Comparison of ENCODE assay signal across 11 cellular contexts in the genomic region with DNA sequence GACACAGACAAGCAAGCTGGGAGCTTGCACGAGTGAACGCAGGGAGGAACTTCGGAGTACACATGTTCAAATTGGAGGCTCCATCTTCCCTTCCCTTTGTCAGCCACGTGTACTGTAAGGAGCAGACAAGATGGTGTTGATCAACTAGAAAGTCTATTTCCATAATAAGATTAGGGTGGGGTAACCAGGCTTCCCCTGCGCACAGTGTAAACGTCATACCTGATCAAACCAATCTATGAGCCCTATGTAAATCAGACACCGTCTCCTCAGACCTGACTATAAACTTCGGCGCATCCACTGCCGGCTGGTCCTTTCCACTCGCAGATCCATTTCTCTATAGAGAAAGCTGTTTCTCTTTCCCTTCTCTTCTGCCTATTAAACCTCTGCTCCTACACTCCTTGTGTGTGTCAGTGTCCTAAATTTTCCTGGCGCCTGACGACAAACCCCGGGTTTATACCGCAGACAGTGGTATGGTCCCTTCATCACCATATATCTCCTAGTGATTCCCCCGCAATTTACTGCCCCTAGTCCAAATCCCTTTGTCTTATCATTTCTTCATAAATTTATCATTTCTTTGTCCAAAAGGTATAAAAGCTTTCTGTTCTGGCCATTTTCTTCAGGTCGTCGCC. TPM values are rescaled to one million over a fixed set of nuclear protein-coding genes. Genes with fewer than 3 reads are reported as not detected.
DNase-seq lines count a peak whose midpoint lies in the region; ATAC-seq and TF ChIP-seq lines count a peak whose summit lies in the region.
"Had no signal": no experiment of that assay in that cellular context is flagged by ENCODE, and none has a peak within 500 bp of the region (broad histone marks: within the 10 kb centered on the region; RNA-seq: fewer than 3 reads in every experiment).

No MANE protein-coding gene starts in this region.

- H3K4me3 Mint-ChIP-seq in activated naive CD8-positive, alpha-beta T cell treated with anti-CD3 and anti-CD28 coated beads, Interleukin-2, amount 50 U/mL, for 24 hours: peak overlapping the region; percentile 53

- peaks cover 0 to 12% (median 8%) of the 10 kb centered on the region in 4 donors for H3K4me1 ChIP-seq in sigmoid colon

- no peaks in the 10 kb centered on the region for H3K36me3 ChIP-seq in sigmoid colon

- WGBS in sigmoid colon, 2 donors: 87 to 89% methylated on average over 18 of the region's 18 CpGs

- TF ChIP-seq POLR2A in sigmoid colon (IDR thresholded peaks at IDR 0.05): no peak

- no peak for TF ChIP-seq CTCF in sigmoid colon (IDR thresholded peaks at IDR 0.05)

- H3K9me3 Mint-ChIP-seq in activated naive CD8-positive, alpha-beta T cell treated with anti-CD3 and anti-CD28 coated beads, Interleukin-2, amount 50 U/mL, for 24 hours: no peaks in the 10 kb centered on the region
- H3K9me3 Mint-ChIP-seq: stimulated activated effector memory CD8-positive, alpha-beta T cell treated with anti-CD3 and anti-CD28 coated beads, Interleukin-12 subunit alpha, Interleukin-12 subunit beta, amount 100 ng/mL, for 72 hours; T-helper 2 cell treated with Interferon-gamma antibody and Interleukin-4, amounts not matched to agents 5 μg/mL and 100 μg/mL, for 36 hours had no signal

- intact Hi-C loops in sigmoid colon (cut with DNase I): loop anchor here (5.0 kb wide), 2 partner anchors 455 to 660 kb away; a partner anchor contains a TSS

- peak overlapping the region in 3 of 4 donors; percentile 9 to 43 (median 41) for H3K4me3 ChIP-seq in sigmoid colon

- H3K36me3 Mint-ChIP-seq in activated naive CD8-positive, alpha-beta T cell treated with anti-CD3 and anti-CD28 coated beads, Interleukin-2, amount 50 U/mL, for 24 hours (ENCODE audit: low read depth): no peaks in the 10 kb centered on the region
- H3K36me3 Mint-ChIP-seq: stimulated activated effector memory CD8-positive, alpha-beta T cell treated with anti-CD3 and anti-CD28 coated beads, Interleukin-12 subunit alpha, Interleukin-12 subunit beta, amount 100 ng/mL, for 72 hours had no signal

- no peaks in the 10 kb centered on the region for H3K27me3 Mint-ChIP-seq in activated naive CD8-positive, alpha-beta T cell treated with anti-CD3 and anti-CD28 coated beads, Interleukin-2, amount 50 U/mL, for 24 hours

- DNase-seq in ELF-1 (ENCODE audit: low read depth, low spot score) (peak; percentile 85), NCI-H2107 treated with DMSO at 0.1 percent for 48 hours (lab: John Stamatoyannopoulos, UW; ENCODE audit: unreplicated experiment) (peak; percentile 74), sigmoid colon (no peak), retina (no peak), COR-L47 (lab: John Stamatoyannopoulos, UW) (no peak)
- DNase-seq in activated naive CD8-positive, alpha-beta T cell treated with anti-CD3 and anti-CD28 coated beads, Interleukin-2, amount 50 U/mL, for 24 hours: no peak
- DNase-seq: dermis blood vessel endothelial cell; stimulated activated CD4-positive, alpha-beta T cell treated with anti-CD3 and anti-CD28 coated beads, Interleukin-12 subunit alpha, Interleukin-12 subunit beta, amount 100 ng/mL, for 4 hours had no signal

- no peak overlapping the region for H3K27ac Mint-ChIP-seq in activated naive CD8-positive, alpha-beta T cell treated with anti-CD3 and anti-CD28 coated beads, Interleukin-2, amount 50 U/mL, for 24 hours
- H3K27ac Mint-ChIP-seq: stimulated activated effector memory CD8-positive, alpha-beta T cell treated with anti-CD3 and anti-CD28 coated beads, Interleukin-12 subunit alpha, Interleukin-12 subunit beta, amount 100 ng/mL, for 72 hours had no signal

- H3K27me3 ChIP-seq in sigmoid colon: no peaks in the 10 kb centered on the region

- peaks cover 13% of the 10 kb centered on the region for H3K4me1 Mint-ChIP-seq in activated naive CD8-positive, alpha-beta T cell treated with anti-CD3 and anti-CD28 coated beads, Interleukin-2, amount 50 U/mL, for 24 hours

- ATAC-seq in activated naive CD8-positive, alpha-beta T cell treated with anti-CD3 and anti-CD28 coated beads, Interleukin-2, amount 50 U/mL, for 24 hours: no peak
- no peak for ATAC-seq in GM21423 (IDR thresholded peaks at IDR 0.05; ENCODE audit: unreplicated experiment)
- ATAC-seq: stimulated activated effector memory CD8-positive, alpha-beta T cell treated with anti-CD3 and anti-CD28 coated beads, Interleukin-12 subunit alpha, Interleukin-12 subunit beta, amount 100 ng/mL, for 72 hours had no signal

- no peaks in the 10 kb centered on the region for H3K9me3 ChIP-seq in sigmoid colon

- H3K27ac ChIP-seq in sigmoid colon: peak overlapping the region in 3 of 4 donors; percentile 68 to 72 (median 69)

- no peak for TF ChIP-seq EP300 in sigmoid colon (IDR thresholded peaks at IDR 0.05)

RNA-seq across cellular contexts. Expression of a gene that starts 7.5 kb away (rescaled TPM):
- 1 to 10 TPM; 2.5 to 4.4 (median 3.0) TPM for total RNA-seq in sigmoid colon
- 1 to 10 TPM; 1.2 to 2.3 (median 1.4) TPM for polyA plus RNA-seq in sigmoid colon

Comparison
In these comparisons a context has a peak if more than half of its experiments do, and no peak if none do; other contexts are left out.
1. DNase-seq: peak in ELF-1 (single experiment) and NCI-H2107 treated with DMSO at 0.1 percent for 48 hours (single experiment); none in activated naive CD8-positive, alpha-beta T cell treated with anti-CD3 and anti-CD28 coated beads, Interleukin-2, amount 50 U/mL, for 24 hours (single experiment), sigmoid colon (single experiment), retina (single experiment) and COR-L47 (single experiment).